8 cellular contexts compared by ENCODE assay signal in the genomic region with DNA sequence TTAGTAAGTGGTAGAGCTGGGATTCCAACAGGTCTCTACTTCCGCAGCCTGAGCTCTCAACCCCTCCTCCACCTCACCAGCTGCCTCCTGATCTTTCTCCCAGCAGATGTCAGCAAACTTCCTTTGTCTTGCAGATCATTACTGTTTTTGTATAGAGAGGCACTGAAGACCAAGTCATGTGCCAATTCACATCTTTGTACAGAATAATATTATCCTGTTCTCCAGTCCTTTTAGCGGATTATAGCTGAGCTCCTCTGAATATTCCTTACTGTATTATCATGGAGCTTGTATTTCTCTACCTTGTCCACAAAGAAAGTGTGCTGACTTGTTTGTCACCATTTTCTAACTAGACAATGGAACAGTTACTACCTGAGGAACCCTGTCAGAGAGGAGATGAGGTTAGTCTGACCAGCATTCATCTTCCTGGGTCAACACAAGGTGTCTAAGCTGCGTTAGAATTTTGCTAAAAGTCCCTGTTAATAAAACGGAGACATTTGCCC.
DNase-seq lines count a peak whose midpoint lies in the region; ATAC-seq and TF ChIP-seq lines count a peak whose summit lies in the region.

No MANE protein-coding gene starts in this region.

- intact Hi-C loops in MCF 10A (cut with micrococcal nuclease) = loop anchor here (1.0 to 5.0 kb wide), 6 partner anchors 87 to 625 kb away; no protein-coding TSS in a partner anchor

- no peaks in the 10 kb centered on the region for H3K27me3 Mint-ChIP-seq in MCF 10A (ENCODE audit: insufficient read depth, unreplicated experiment)

- BruUV-seq in MCF 10A (replicated peaks; lab: Mats Ljungman, UMichigan) = no TSS peak

- H3K4me3 Mint-ChIP-seq in MCF 10A (ENCODE audit: unreplicated experiment) = no peak overlapping the region

- H3K4me1 Mint-ChIP-seq in MCF 10A (ENCODE audit: insufficient read depth, unreplicated experiment) = peaks cover 28% of the 10 kb centered on the region

- no peaks in the 10 kb centered on the region for H3K36me3 Mint-ChIP-seq in MCF 10A (ENCODE audit: insufficient read depth, unreplicated experiment)

- H3K9me3 Mint-ChIP-seq in MCF 10A (ENCODE audit: unreplicated experiment) = no peaks in the 10 kb centered on the region

- POLR2A ChIA-PET in MCF 10A (lab: Yijun Ruan, JAX) = interaction anchor here (0.6 to 7.6 kb wide), 15 partner anchors 12 to 533 kb away, joined by 3 to 74 read pairs (median 4); a partner anchor contains a TSS

- DNase-seq in DMS79 treated with DMSO at 0.1 percent for 48 hours (lab: John Stamatoyannopoulos, UW) = peak; percentile 34
- DNase-seq in DMS79 (lab: John Stamatoyannopoulos, UW) = no peak
- peak; percentile 50 for DNase-seq in NCI-H2227 treated with DMSO at 0.1 percent for 48 hours (lab: John Stamatoyannopoulos, UW)
- peak; percentile 76 for DNase-seq in MCF 10A (ENCODE audit: unreplicated experiment)
- peak; percentile 79 for DNase-seq in kidney tubule cell (ENCODE audit: low spot score)
- no peak for DNase-seq in activated CD4-positive, alpha-beta T cell treated with anti-CD3 and anti-CD28 coated beads for 48 hours
- DNase-seq in ecto neural progenitor cell (ENCODE audit: low spot score) = no peak

- ATAC-seq in GM18907 (IDR thresholded peaks at IDR 0.05; ENCODE audit: unreplicated experiment) = no peak

- peak; percentile 76 for TF ChIP-seq CTCF in MCF 10A (IDR thresholded peaks at IDR 0.05; ENCODE audit: unreplicated experiment)

- no peak overlapping the region for H3K27ac Mint-ChIP-seq in MCF 10A (ENCODE audit: low read depth, unreplicated experiment)

- CTCF ChIA-PET in MCF 10A (lab: Yijun Ruan, JAX) = interaction anchor here (0.5 to 3.2 kb wide), 54 partner anchors 8 to 724 kb away, joined by 3 to 123 read pairs (median 4); a partner anchor contains a TSS

Comparison
In these comparisons a context has a peak if more than half of its experiments do, and no peak if none do; other contexts are left out.
1. DNase-seq: peak in DMS79 treated with DMSO at 0.1 percent for 48 hours (single experiment), NCI-H2227 treated with DMSO at 0.1 percent for 48 hours (single experiment), MCF 10A (single experiment) and kidney tubule cell (single experiment); none in DMS79 (single experiment), activated CD4-positive, alpha-beta T cell treated with anti-CD3 and anti-CD28 coated beads for 48 hours (single experiment) and ecto neural progenitor cell (single experiment).